ENCODE assay signal across 8 cellular contexts in the genomic region with DNA sequence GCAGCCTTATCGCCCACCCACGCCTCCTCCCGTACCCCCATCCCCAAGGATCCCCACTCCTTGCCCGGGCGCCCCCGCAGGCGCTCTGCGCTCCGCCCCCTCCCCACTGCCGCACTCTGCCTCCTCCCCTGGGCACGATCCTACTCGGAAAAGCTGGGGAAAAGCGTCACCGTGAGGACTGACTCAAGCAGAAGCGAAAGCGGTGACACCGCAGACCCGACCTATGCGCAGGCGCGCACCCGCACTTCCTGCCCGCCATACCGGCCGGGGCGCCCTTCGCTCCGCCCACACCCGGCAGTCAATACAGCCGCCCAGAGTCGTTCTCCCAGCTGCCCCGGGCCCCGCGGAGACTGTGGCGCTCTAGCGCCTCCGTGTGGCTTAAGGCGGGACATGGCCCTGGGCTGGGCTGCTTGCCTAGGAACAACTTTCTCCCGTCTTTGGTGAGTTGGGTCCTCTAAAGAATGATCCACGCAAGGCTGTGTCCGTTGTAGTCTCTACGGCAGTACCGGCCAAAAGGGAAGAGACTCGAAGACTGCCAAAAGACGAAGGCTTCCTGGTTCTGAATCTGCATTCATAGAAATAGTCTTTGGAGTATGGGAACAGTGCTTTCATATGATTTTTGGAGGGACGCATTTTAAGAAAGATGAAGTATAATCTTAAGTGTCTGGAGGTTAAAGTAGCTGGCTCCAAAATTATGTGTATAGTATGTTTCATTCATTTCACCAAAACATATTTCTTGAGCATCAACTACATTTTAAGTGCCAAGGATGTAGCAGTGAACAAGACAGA. TPM values are rescaled to one million over a fixed set of nuclear protein-coding genes. Genes with fewer than 3 reads are reported as not detected.
DNase-seq lines count a peak whose midpoint lies in the region; FAIRE-seq and TF ChIP-seq lines count a peak whose summit lies in the region.

OMA1 (minus strand) TSS at position 207 of the 789 bp plus-strand sequence. CDS start 7,432 bp downstream, outside the sequence.

- H3K4me3 ChIP-seq in Loucy (ENCODE audit: low read length, poor library complexity, severe bottlenecking) (peak within 1 kb of the TSS; percentile 82), fibroblast of the aortic adventitia (ENCODE audit: low read depth, low read length) (peak within 1 kb of the TSS; percentile 78), neural cell (ENCODE audit: low read length) (peak within 1 kb of the TSS; percentile 80), stomach smooth muscle (ENCODE audit: low read length in 2 of 2) (peak within 1 kb of the TSS; percentile 78 to 85)

- DNase-seq in H54 (ENCODE audit: insufficient read length, low spot score) (peak; percentile 92), SHP77 (lab: John Stamatoyannopoulos, UW) (peak; percentile 91 to 92), fibroblast of the aortic adventitia (ENCODE audit: low read depth) (peak; percentile 97)
- DNase-seq in activated effector memory CD4-positive, alpha-beta T cell treated with anti-CD3 and anti-CD28 coated beads, Interleukin-2, amount 50 U/mL, for 16 hours, result peak; percentile 99

- H3K4me2 ChIP-seq in Loucy (ENCODE audit: low read depth, low read length, poor library complexity, severe bottlenecking) (peak within 1 kb of the TSS; percentile 80), neural cell (ENCODE audit: low read length) (peak within 1 kb of the TSS; percentile 97)

- H3K36me3 ChIP-seq in ES-I3 (ENCODE audit: insufficient read depth, low read length), result no peaks in the 10 kb centered on the region
- H3K36me3 ChIP-seq in Loucy (ENCODE audit: insufficient read depth, low read length), result no peaks in the 10 kb centered on the region
- H3K36me3 ChIP-seq in neural cell (ENCODE audit: insufficient read depth, low read length), result no peaks in the 10 kb centered on the region
- H3K36me3 ChIP-seq in stomach smooth muscle (ENCODE audit: control insufficient read depth in 2 of 2, insufficient read depth in 2 of 2, low read length in 2 of 2), result no peaks in the 10 kb centered on the region

- H3K9me3 ChIP-seq in ES-I3 (ENCODE audit: control insufficient read depth, insufficient read depth, low read length) (no peaks in the 10 kb centered on the region), Loucy (ENCODE audit: insufficient read depth, low read depth, low read length) (no peaks in the 10 kb centered on the region), neural cell (ENCODE audit: low read length) (no peaks in the 10 kb centered on the region), stomach smooth muscle (ENCODE audit: control insufficient read depth in 2 of 2, low read length in 2 of 2) (no peaks in the 10 kb centered on the region)

- H3K9ac ChIP-seq in ES-I3 (ENCODE audit: low read depth, low read length) (peak within 1 kb of the TSS; percentile 77), Loucy (ENCODE audit: low read depth, low read length, poor library complexity, severe bottlenecking) (peak within 1 kb of the TSS; percentile 87), neural cell (ENCODE audit: low read length) (peak within 1 kb of the TSS; percentile 71), stomach smooth muscle (ENCODE audit: low read length in 2 of 2) (peak within 1 kb of the TSS; percentile 88 to 91)

- H3K79me2 ChIP-seq in Loucy (ENCODE audit: insufficient read depth, low read length), result peaks cover 16% of the 10 kb centered on the region
- H3K79me2 ChIP-seq in neural cell (replicated peaks; ENCODE audit: insufficient read depth, low read length), result no peaks in the 10 kb centered on the region

- FAIRE-seq in H54 (lab: Jason Lieb, UNC), result peak; percentile 97

- TF ChIP-seq POLR2A in H54 (IDR thresholded peaks at IDR 0.05; ENCODE audit: low read depth, low read length), result peak; percentile 86

- no peaks in the 10 kb centered on the region; the same call in 1 of the 2 replicates for H3K4me1 ChIP-seq in ES-I3 (ENCODE audit: insufficient read depth, low read length)
- H3K4me1 ChIP-seq in Loucy (ENCODE audit: insufficient read depth, low read length, poor library complexity, severe bottlenecking), result peaks cover 43% of the 10 kb centered on the region
- H3K4me1 ChIP-seq in stomach smooth muscle (ENCODE audit: control insufficient read depth, insufficient read depth, low read length), result no peaks in the 10 kb centered on the region

- peak; percentile 13 for TF ChIP-seq EP300 in neural cell (conservative IDR thresholded peaks at IDR 0.05; ENCODE audit: poor library complexity, severe bottlenecking)

- H3F3A ChIP-seq in Loucy (ENCODE audit: low read depth) (no peaks in the 10 kb centered on the region), neural cell (ENCODE audit: insufficient read depth, low read length, poor library complexity, severe bottlenecking) (no peaks in the 10 kb centered on the region)

- H3K27ac ChIP-seq in neural cell (ENCODE audit: low read length), result peak within 1 kb of the TSS; percentile 90
- H3K27ac ChIP-seq in stomach smooth muscle (ENCODE audit: low read length), result peak within 1 kb of the TSS; percentile 96

- H3K9me2 ChIP-seq in Loucy (replicated peaks; ENCODE audit: low read depth, low read length) (no peaks in the 10 kb centered on the region), neural cell (ENCODE audit: insufficient read depth, low read length) (no peaks in the 10 kb centered on the region)

- H2AFZ ChIP-seq in Loucy (ENCODE audit: low read length) (peak within 1 kb of the TSS; percentile 98), neural cell (ENCODE audit: low read depth, low read length) (peak within 1 kb of the TSS; percentile 62)

- H4K20me1 ChIP-seq in Loucy (ENCODE audit: insufficient read depth, low read length, poor library complexity, severe bottlenecking) (no peaks in the 10 kb centered on the region), neural cell (ENCODE audit: insufficient read depth) (no peaks in the 10 kb centered on the region)

- TF ChIP-seq RAD21 in neural cell (conservative IDR thresholded peaks at IDR 0.05), result peak; percentile 99

- peak; percentile 94 for TF ChIP-seq CTCF in Loucy (conservative IDR thresholded peaks at IDR 0.05; ENCODE audit: low read length)
- TF ChIP-seq CTCF in fibroblast of the aortic adventitia (IDR thresholded peaks at IDR 0.05; ENCODE audit: insufficient read depth, low read length), result peak; percentile 98
- TF ChIP-seq CTCF in neural cell (IDR thresholded peaks at IDR 0.05; ENCODE audit: poor library complexity, severe bottlenecking), result peak; percentile 99

- H3K27me3 ChIP-seq in Loucy (ENCODE audit: insufficient read depth, low read length, poor library complexity, severe bottlenecking) (no peaks in the 10 kb centered on the region), neural cell (ENCODE audit: insufficient read depth, low read depth, low read length) (no peaks in the 10 kb centered on the region), stomach smooth muscle (ENCODE audit: control insufficient read depth in 1 of 2, insufficient read depth in 2 of 2, low read length in 2 of 2) (no peaks in the 10 kb centered on the region)

TF ChIP-seq in neural cell, 6 proteins besides CTCF, POLR2A, EP300 and RAD21:
- TF ChIP-seq MXI1 (conservative IDR thresholded peaks at IDR 0.05; ENCODE audit: poor library complexity, severe bottlenecking) (peak; percentile 6), POLR2AphosphoS5 (IDR thresholded peaks at IDR 0.05) (peak; percentile 80), EZH2 (IDR thresholded peaks at IDR 0.05; ENCODE audit: borderline replicate concordance, insufficient read depth, low read length, poor library complexity, severe bottlenecking) (no peak), TAF1 (IDR thresholded peaks at IDR 0.05; ENCODE audit: low read depth) (peak; percentile 67), SMC3 (conservative IDR thresholded peaks at IDR 0.05; ENCODE audit: poor library complexity) (peak; percentile 98)
- TF ChIP-seq, protein P1, sequence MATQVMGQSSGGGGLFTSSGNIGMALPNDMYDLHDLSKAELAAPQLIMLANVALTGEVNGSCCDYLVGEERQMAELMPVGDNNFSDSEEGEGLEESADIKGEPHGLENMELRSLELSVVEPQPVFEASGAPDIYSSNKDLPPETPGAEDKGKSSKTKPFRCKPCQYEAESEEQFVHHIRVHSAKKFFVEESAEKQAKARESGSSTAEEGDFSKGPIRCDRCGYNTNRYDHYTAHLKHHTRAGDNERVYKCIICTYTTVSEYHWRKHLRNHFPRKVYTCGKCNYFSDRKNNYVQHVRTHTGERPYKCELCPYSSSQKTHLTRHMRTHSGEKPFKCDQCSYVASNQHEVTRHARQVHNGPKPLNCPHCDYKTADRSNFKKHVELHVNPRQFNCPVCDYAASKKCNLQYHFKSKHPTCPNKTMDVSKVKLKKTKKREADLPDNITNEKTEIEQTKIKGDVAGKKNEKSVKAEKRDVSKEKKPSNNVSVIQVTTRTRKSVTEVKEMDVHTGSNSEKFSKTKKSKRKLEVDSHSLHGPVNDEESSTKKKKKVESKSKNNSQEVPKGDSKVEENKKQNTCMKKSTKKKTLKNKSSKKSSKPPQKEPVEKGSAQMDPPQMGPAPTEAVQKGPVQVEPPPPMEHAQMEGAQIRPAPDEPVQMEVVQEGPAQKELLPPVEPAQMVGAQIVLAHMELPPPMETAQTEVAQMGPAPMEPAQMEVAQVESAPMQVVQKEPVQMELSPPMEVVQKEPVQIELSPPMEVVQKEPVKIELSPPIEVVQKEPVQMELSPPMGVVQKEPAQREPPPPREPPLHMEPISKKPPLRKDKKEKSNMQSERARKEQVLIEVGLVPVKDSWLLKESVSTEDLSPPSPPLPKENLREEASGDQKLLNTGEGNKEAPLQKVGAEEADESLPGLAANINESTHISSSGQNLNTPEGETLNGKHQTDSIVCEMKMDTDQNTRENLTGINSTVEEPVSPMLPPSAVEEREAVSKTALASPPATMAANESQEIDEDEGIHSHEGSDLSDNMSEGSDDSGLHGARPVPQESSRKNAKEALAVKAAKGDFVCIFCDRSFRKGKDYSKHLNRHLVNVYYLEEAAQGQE (IDR thresholded peaks at IDR 0.05; ENCODE audit: borderline replicate concordance), result peak; percentile 41

RNA-seq across cellular contexts. Expression of gene OMA1, which starts in this region (rescaled TPM):
- 22.9 and 30.7 TPM in 2 replicates for total RNA-seq in fibroblast of the aortic adventitia (ENCODE audit: low replicate concordance)
- 2.6 and 11.0 TPM in 2 replicates for polyA plus RNA-seq in neural cell
- 10.8 and 13.6 TPM in 2 replicates for polyA minus RNA-seq in neural cell

Comparison
In these comparisons a context has a peak if more than half of its experiments do, and no peak if none do; other contexts are left out.
1. Peak in every context shown above with its lines: DNase-seq, H3K4me3 ChIP-seq and H3K27ac ChIP-seq.